8 cellular contexts compared by ENCODE assay signal in the genomic region with DNA sequence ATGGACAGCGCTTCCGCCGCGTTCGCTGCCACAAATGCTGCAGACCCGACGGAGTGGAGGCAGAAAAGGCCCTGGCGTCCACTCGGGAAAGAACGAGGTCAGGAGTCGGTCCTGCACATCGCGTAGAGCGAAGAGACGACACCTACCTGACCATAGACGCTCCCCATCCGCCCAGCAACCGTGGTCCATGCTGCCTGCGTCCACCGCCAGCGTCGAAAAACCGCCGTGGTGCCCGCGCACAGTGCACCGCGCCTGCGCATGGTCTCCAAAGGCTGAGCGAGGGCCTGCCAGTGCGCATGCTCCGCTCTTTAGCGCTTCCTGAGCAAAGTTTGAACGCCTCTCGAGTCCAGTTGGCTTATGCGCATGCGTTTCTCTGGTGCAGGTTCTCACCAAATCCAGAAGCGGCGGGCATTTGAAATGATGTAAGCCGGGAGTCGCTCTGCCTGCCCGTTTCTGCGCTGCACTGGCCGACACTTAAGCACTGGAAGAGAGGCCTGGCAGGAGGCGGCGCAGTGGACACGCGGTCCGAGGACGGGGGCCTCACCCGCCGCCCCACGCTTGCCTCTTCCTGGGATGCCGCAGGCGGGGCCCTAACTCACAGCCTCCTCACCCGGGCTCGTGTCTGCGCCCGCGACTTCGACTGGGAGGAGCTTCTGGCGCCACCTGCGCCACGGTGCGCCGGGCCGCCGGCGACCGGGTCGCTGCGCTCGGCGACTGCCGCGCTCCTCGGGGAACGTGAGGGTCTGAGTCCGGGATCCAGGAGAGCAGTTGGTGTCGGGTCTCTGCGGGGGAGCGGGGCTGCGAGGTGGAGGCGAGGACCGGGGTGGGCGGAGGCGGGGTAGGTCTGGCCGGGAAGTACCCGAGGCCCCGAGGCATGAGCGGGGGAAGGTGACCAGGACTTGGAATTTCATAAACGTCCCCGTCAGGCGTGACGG. TPM values are rescaled to one million over a fixed set of nuclear protein-coding genes. Genes with fewer than 3 reads are reported as not detected.
DNase-seq lines count a peak whose midpoint lies in the region; ATAC-seq and TF ChIP-seq lines count a peak whose summit lies in the region.

A gene with protein sequence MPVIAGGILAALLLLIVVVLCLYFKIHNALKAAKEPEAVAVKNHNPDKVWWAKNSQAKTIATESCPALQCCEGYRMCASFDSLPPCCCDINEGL (minus strand): TSS at position 243 of the 935 bp plus-strand sequence. CDS start 29,066 bp downstream, outside the sequence.

- H3K4me1 ChIP-seq in thoracic aorta (ENCODE audit: control insufficient read depth in 1 of 2, low read depth in 2 of 2) = peaks cover 4% of the 10 kb centered on the region in 2 donors

- peak within 1 kb of the TSS; percentile 73 for H3K4me3 ChIP-seq in thoracic aorta

- peak; percentile 97 for DNase-seq in DMS53 treated with DMSO at 0.1 percent for 48 hours (lab: John Stamatoyannopoulos, UW; ENCODE audit: unreplicated experiment)
- peak; percentile 99 for DNase-seq in SHP77 (lab: John Stamatoyannopoulos, UW)
- DNase-seq in activated gamma-delta T cell (lab: John Stamatoyannopoulos, UW) = peak; percentile 66
- DNase-seq in foreskin melanocyte = peak; percentile 92
- DNase-seq in occipital lobe (lab: John Stamatoyannopoulos, UW) = peak; percentile 91
- DNase-seq in thoracic aorta (ENCODE audit: low spot score) = peak; percentile 63

- H3K27me3 ChIP-seq in thoracic aorta (replicated peaks; ENCODE audit: insufficient read depth) = no peaks in the 10 kb centered on the region

- H3K27ac ChIP-seq in KOPT-K1 (ENCODE audit: low read depth, low read length, poor library complexity, severe bottlenecking) (peak within 1 kb of the TSS; percentile 77), thoracic aorta (no peak within 1 kb of the TSS)

- H3K9me3 ChIP-seq in KOPT-K1 (ENCODE audit: insufficient read depth, low read length, poor library complexity, severe bottlenecking) = peaks cover 21% of the 10 kb centered on the region
- H3K9me3 ChIP-seq in thoracic aorta = no peaks in the 10 kb centered on the region

- no peak for TF ChIP-seq CTCF in thoracic aorta (IDR thresholded peaks at IDR 0.05)

- H3K36me3 ChIP-seq in KOPT-K1 (ENCODE audit: insufficient read depth, low read length) = peaks cover 36% of the 10 kb centered on the region
- no peaks in the 10 kb centered on the region for H3K36me3 ChIP-seq in thoracic aorta

- ATAC-seq in GM21717 (IDR thresholded peaks at IDR 0.05; ENCODE audit: unreplicated experiment) = peak; percentile 81
- ATAC-seq in thoracic aorta (ENCODE audit: insufficient number of reproducible peaks, low FRiP score, low read depth) = peak; percentile 59

RNA-seq across cellular contexts. Expression of the gene that starts here (rescaled TPM):
- total RNA-seq in occipital lobe = 3.9 TPM
- total RNA-seq in thoracic aorta = 1 to 10 TPM; 4.8 to 9.1 TPM
